In genomic region chr6:132530293-132530974, GRCh38 we compare ENCODE assay signal across 8 cellular contexts. TPM values are rescaled to one million over a fixed set of nuclear protein-coding genes. Genes with fewer than 3 reads are reported as not detected.
A peak's percentile ranks its signal among the peaks of the same experiment; 100 is the strongest.
DNase-seq lines count a peak whose midpoint lies in the region; ATAC-seq and TF ChIP-seq lines count a peak whose summit lies in the region.

No MANE protein-coding gene starts in this region.

- CTCF ChIA-PET in activated B cell treated with CpG ODN at 0.5 μM for 24 hours (lab: Charles Lee): interaction anchor here (0.6 to 2.5 kb wide), 22 partner anchors 9 to 292 kb away, joined by 3 to 16 read pairs (median 4); partner anchors contain the start of genes SLC18B1, STX7 and TAAR9

- peak; percentile 59 for DNase-seq in SIG-M5 treated with dmso at 0.1 percent for 504 hours (lab: John Stamatoyannopoulos, UW; ENCODE audit: unreplicated experiment)
- no peak for DNase-seq in SIG-M5 (lab: John Stamatoyannopoulos, UW)
- DNase-seq in NCI-H2171 treated with DMSO at 0.1 percent for 48 hours (lab: John Stamatoyannopoulos, UW): peak; percentile 75
- no peak for DNase-seq in activated B cell treated with CpG ODN at 0.5 μM for 24 hours
- peak; percentile 32 for DNase-seq in cerebellum (ENCODE audit: low spot score)
- peak; percentile 84 for DNase-seq in left kidney (ENCODE audit: low read depth, low spot score)
- DNase-seq in stimulated activated CD4-positive, alpha-beta T cell treated with anti-CD3 and anti-CD28 coated beads, Interleukin-4, amount 100 ng/mL, for 4 hours: peak; percentile 38 to 52

- H3K36me3 Mint-ChIP-seq in activated B cell treated with CpG ODN at 0.5 μM for 24 hours (ENCODE audit: low read depth): no peaks in the 10 kb centered on the region

- H3K27me3 Mint-ChIP-seq in activated B cell treated with CpG ODN at 0.5 μM for 24 hours: no peaks in the 10 kb centered on the region

- H3K27ac Mint-ChIP-seq in activated B cell treated with CpG ODN at 0.5 μM for 24 hours: no peak overlapping the region

- peaks cover 2% of the 10 kb centered on the region for H3K9me3 Mint-ChIP-seq in activated B cell treated with CpG ODN at 0.5 μM for 24 hours

- ATAC-seq in HG02973 (IDR thresholded peaks at IDR 0.05; ENCODE audit: unreplicated experiment): peak; percentile 87
- peak; percentile 82 for ATAC-seq in activated B cell treated with CpG ODN at 0.5 μM for 24 hours (ENCODE audit: low read depth)

- no peak for TF ChIP-seq CTCF in activated B cell treated with CpG ODN at 0.5 μM for 24 hours (IDR thresholded peaks at IDR 0.05)

- H3K4me3 Mint-ChIP-seq in activated B cell treated with CpG ODN at 0.5 μM for 24 hours: peak overlapping the region; percentile 83

- intact Hi-C loops in activated B cell treated with CpG ODN at 0.5 μM for 24 hours (cut with micrococcal nuclease): loop anchor here (1.0 to 5.0 kb wide), 13 partner anchors 16 to 1566 kb away; partner anchors contain the start of gene RPS12

- peaks cover 8% of the 10 kb centered on the region for H3K4me1 Mint-ChIP-seq in activated B cell treated with CpG ODN at 0.5 μM for 24 hours

- POLR2A ChIA-PET in activated B cell treated with CpG ODN at 0.5 μM for 24 hours (lab: Charles Lee): interaction anchor here (0.6 to 1.3 kb wide), 6 partner anchors 18 to 284 kb away, joined by 3 to 11 read pairs (median 5); partner anchors contain the start of genes RPS12, SLC18B1 and STX7

RNA-seq across cellular contexts. Expression of gene TAAR9, which starts 7.6 kb away (rescaled TPM):
- total RNA-seq in activated B cell treated with CpG ODN at 0.5 μM for 24 hours (not detected in 2 replicates), cerebellum (not detected)

RNA-seq across cellular contexts. Expression of gene STX7, which starts 17.5 kb away (rescaled TPM):
- 109 and 138 TPM in 2 replicates for total RNA-seq in activated B cell treated with CpG ODN at 0.5 μM for 24 hours
- total RNA-seq in cerebellum: 54.6 TPM

RNA-seq across cellular contexts. Expression of gene TAAR8, which starts 22.0 kb away (rescaled TPM):
- total RNA-seq in activated B cell treated with CpG ODN at 0.5 μM for 24 hours: not detected in 2 replicates
- total RNA-seq in cerebellum: not detected

RNA-seq across cellular contexts. Expression of gene TAAR6, which starts 39.7 kb away (rescaled TPM):
- total RNA-seq in activated B cell treated with CpG ODN at 0.5 μM for 24 hours (not detected in 2 replicates), cerebellum (not detected)

RNA-seq across cellular contexts. Expression of gene TAAR5, which starts 59.1 kb away (rescaled TPM):
- not detected in 2 replicates for total RNA-seq in activated B cell treated with CpG ODN at 0.5 μM for 24 hours
- not detected for total RNA-seq in cerebellum

Comparison
In these comparisons a context has a peak if more than half of its experiments do, and no peak if none do; other contexts are left out.
1. DNase-seq: peak in SIG-M5 treated with dmso at 0.1 percent for 504 hours (single experiment), NCI-H2171 treated with DMSO at 0.1 percent for 48 hours (single experiment), cerebellum (single experiment), left kidney (single experiment) and stimulated activated CD4-positive, alpha-beta T cell treated with anti-CD3 and anti-CD28 coated beads, Interleukin-4, amount 100 ng/mL, for 4 hours (2 of 2); none in SIG-M5 (single experiment) and activated B cell treated with CpG ODN at 0.5 μM for 24 hours (single experiment).